In genomic region chr10:96374985-96375830, GRCh38 we compare ENCODE assay signal across 8 cellular contexts.
DNase-seq lines count a peak whose midpoint lies in the region; ATAC-seq and TF ChIP-seq lines count a peak whose summit lies in the region.

No MANE protein-coding gene starts in this region.

- peak; percentile 99 for TF ChIP-seq CTCF in choroid plexus epithelial cell (conservative IDR thresholded peaks at IDR 0.05; ENCODE audit: low read depth, low read length)

- peaks cover 5% of the 10 kb centered on the region; the same call in 1 of the 2 replicates for H3K27me3 ChIP-seq in ACC112 (ENCODE audit: insufficient read depth, low read length)

- H3K4me1 ChIP-seq in ACC112 (ENCODE audit: control insufficient read depth, insufficient read depth, low read length, unreplicated experiment): no peaks in the 10 kb centered on the region

- H3K27ac ChIP-seq in ACC112 (ENCODE audit: low read depth, low read length): no peak overlapping the region

- no peaks in the 10 kb centered on the region for H3K36me3 ChIP-seq in ACC112 (ENCODE audit: insufficient read depth, low read length)

- DNase-seq in NCI-H226: peak; percentile 71
- peak; percentile 40 for DNase-seq in activated CD4-positive, alpha-beta T cell treated with anti-CD3 and anti-CD28 coated beads for 1 hour
- DNase-seq in choroid plexus epithelial cell (ENCODE audit: low read depth): peak; percentile 92
- peak; percentile 73 for DNase-seq in kidney glomerular epithelial cell (lab: John Stamatoyannopoulos, UW)
- DNase-seq in stimulated activated CD4-positive, alpha-beta T cell treated with anti-CD3 and anti-CD28 coated beads, Interleukin-1b, Interleukin-23, amount 100 ng/mL, for 24 hours (ENCODE audit: low read depth in 4 of 4, low spot score in 1 of 4): peak; percentile 41 to 62 (median 53)

- H3K4me3 ChIP-seq in ACC112 (ENCODE audit: low read depth, low read length): peak overlapping the region; percentile 74
- peak overlapping the region; percentile 58 for H3K4me3 ChIP-seq in choroid plexus epithelial cell (ENCODE audit: low read depth, low read length)

- ATAC-seq in GM18520 (IDR thresholded peaks at IDR 0.05; ENCODE audit: unreplicated experiment) (peak; percentile 57), HG03108 (IDR thresholded peaks at IDR 0.05; ENCODE audit: unreplicated experiment) (peak; percentile 74)

- peak overlapping the region; percentile 91 for H2AFZ ChIP-seq in ACC112 (ENCODE audit: low read length, unreplicated experiment)

- H3K79me2 ChIP-seq in ACC112 (ENCODE audit: control insufficient read depth, insufficient read depth, low read length, unreplicated experiment): no peaks in the 10 kb centered on the region

Comparison
In these comparisons a context has a peak if more than half of its experiments do, and no peak if none do; other contexts are left out.
1. DNase-seq: peak in every context shown above with its lines; median percentile 92 in choroid plexus epithelial cell; 73 in kidney glomerular epithelial cell; 71 in NCI-H226; 53 in stimulated activated CD4-positive, alpha-beta T cell treated with anti-CD3 and anti-CD28 coated beads, Interleukin-1b, Interleukin-23, amount 100 ng/mL, for 24 hours; 40 in activated CD4-positive, alpha-beta T cell treated with anti-CD3 and anti-CD28 coated beads for 1 hour.